In genomic region chr5:77322406-77322805, GRCh38 we compare ENCODE assay signal across 19 cellular contexts.
"Had no signal": no experiment of that assay in that cellular context is flagged by ENCODE, and none has a peak within 500 bp of the region (broad histone marks: within the 10 kb centered on the region; RNA-seq: fewer than 3 reads in every experiment).

No MANE protein-coding gene starts in this region.

- H3K27ac Mint-ChIP-seq: activated naive CD4-positive, alpha-beta T cell treated with anti-CD3 and anti-CD28 coated beads, Interleukin-2, amount 10 ng/mL, durations not matched to agents 7 days and 5 days; memory B cell; natural killer cell; T-helper 2 cell treated with Interferon-gamma antibody and Interleukin-4, amounts not matched to agents 5 μg/mL and 100 μg/mL, for 36 hours had no signal

- ATAC-seq: gastrocnemius medialis; heart left ventricle; left lung; natural killer cell; stimulated activated naive CD8-positive, alpha-beta T cell treated with anti-CD3 and anti-CD28 coated beads, Interleukin-15, Interleukin-2, amounts not matched to agents 100 U/mL and 50 U/mL, for 24 hours had no signal

- H3K9me3 Mint-ChIP-seq: activated naive CD4-positive, alpha-beta T cell treated with anti-CD3 and anti-CD28 coated beads, Interleukin-2, amount 10 ng/mL, durations not matched to agents 7 days and 5 days; memory B cell; natural killer cell; T-helper 2 cell treated with Interferon-gamma antibody and Interleukin-4, amounts not matched to agents 5 μg/mL and 100 μg/mL, for 36 hours had no signal

- H3K4me1 Mint-ChIP-seq: natural killer cell had no signal

- H3K27ac ChIP-seq: ascending aorta, gastrocnemius medialis, heart left ventricle, left lung had no signal

- FAIRE-seq: keratinocyte had no signal

- H3K4me3 ChIP-seq: ascending aorta, dorsolateral prefrontal cortex, gastrocnemius medialis, heart left ventricle, left lung had no signal

- H3K36me3 Mint-ChIP-seq: activated naive CD4-positive, alpha-beta T cell treated with anti-CD3 and anti-CD28 coated beads, Interleukin-2, amount 10 ng/mL, durations not matched to agents 7 days and 5 days; memory B cell; natural killer cell had no signal

- DNase-seq: activated CD4-positive, alpha-beta T cell treated with anti-CD3 and anti-CD28 coated beads, Interleukin-2, amount 50 U/mL, for 1 hour; activated naive CD4-positive, alpha-beta T cell treated with anti-CD3 and anti-CD28 coated beads, Interleukin-2, amount 10 ng/mL, durations not matched to agents 7 days and 5 days; activated T-cell treated with anti-CD3 and anti-CD28 coated beads for 4 hours; dorsolateral prefrontal cortex; erythroblast; gastrocnemius medialis; heart left ventricle; left lung; natural killer cell; retina; stimulated activated CD4-positive, alpha-beta T cell treated with anti-CD3 and anti-CD28 coated beads, Interleukin-15, amount 100 ng/mL, for 24 hours; stimulated activated CD4-positive, alpha-beta T cell treated with anti-CD3 and anti-CD28 coated beads, Interleukin-4, amount 100 ng/mL, for 24 hours; stimulated activated CD8-positive, alpha-beta memory T cell treated with anti-CD3 and anti-CD28 coated beads, Interleukin-4, amount 100 ng/mL, for 48 hours; stimulated activated naive CD8-positive, alpha-beta T cell treated with anti-CD3 and anti-CD28 coated beads, Interleukin-15, Interleukin-2, amounts not matched to agents 100 U/mL and 50 U/mL, for 24 hours; trophoblast cell had no signal

- H3K9me3 ChIP-seq: ascending aorta, gastrocnemius medialis, heart left ventricle, left lung had no signal

- H3K36me3 ChIP-seq: ascending aorta, gastrocnemius medialis, heart left ventricle, left lung had no signal

- H3K4me3 Mint-ChIP-seq: activated naive CD4-positive, alpha-beta T cell treated with anti-CD3 and anti-CD28 coated beads, Interleukin-2, amount 10 ng/mL, durations not matched to agents 7 days and 5 days; memory B cell; natural killer cell; T-helper 2 cell treated with Interferon-gamma antibody and Interleukin-4, amounts not matched to agents 5 μg/mL and 100 μg/mL, for 36 hours had no signal

- H3K27me3 ChIP-seq: ascending aorta, dorsolateral prefrontal cortex, gastrocnemius medialis, heart left ventricle, left lung had no signal

- H3K4me1 ChIP-seq: gastrocnemius medialis, left lung had no signal
